In the genomic region with DNA sequence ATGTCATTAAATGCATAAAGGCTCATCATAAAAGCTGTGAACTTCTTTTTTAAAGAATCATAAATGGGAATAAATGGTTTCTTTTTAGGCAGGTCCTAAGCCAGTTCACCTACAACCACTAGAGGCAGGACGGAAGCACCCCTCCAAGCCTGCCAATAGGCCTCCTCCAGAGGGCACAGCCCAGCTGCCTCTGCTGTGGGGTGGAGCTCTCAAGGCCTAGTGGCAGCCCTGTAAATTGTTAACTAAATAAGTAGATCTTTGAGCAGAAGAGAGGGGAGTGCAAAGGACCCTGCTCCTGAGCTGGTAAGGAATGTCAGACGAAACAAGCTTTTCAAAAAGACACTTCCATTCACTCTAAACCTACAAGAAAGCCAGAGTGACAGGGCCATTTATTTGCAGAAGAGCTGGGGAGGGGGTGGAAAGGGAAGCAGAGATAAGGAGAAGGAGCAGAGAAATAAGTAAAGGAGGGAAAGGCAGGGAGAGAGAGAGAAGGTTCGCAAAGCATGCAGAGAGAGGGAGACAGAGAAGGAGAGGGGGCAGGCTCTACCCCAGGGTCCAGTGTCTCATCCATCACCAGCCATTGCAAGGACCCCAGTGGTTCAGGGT, we compare ENCODE assay signal across 1 cellular context.
TF ChIP-seq lines count a peak whose summit lies in the region.

No MANE protein-coding gene starts in this region.

TF ChIP-seq in HCT116, 20 proteins besides CTCF, POLR2A, EP300 and RAD21 (continued from another document):
- no peak for TF ChIP-seq ZBTB33 (IDR thresholded peaks at IDR 0.05; ENCODE audit: extremely low read depth, insufficient replicate concordance, low read length)
- no peak for TF ChIP-seq POLR2AphosphoS5 (IDR thresholded peaks at IDR 0.05; ENCODE audit: low read depth, low read length)
- TF ChIP-seq, protein P1, sequence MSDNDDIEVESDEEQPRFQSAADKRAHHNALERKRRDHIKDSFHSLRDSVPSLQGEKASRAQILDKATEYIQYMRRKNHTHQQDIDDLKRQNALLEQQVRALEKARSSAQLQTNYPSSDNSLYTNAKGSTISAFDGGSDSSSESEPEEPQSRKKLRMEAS (IDR thresholded peaks at IDR 0.05): no peak
- TF ChIP-seq YY1 (IDR thresholded peaks at IDR 0.05; ENCODE audit: extremely low read depth, insufficient replicate concordance, low read depth, low read length): no peak
- TF ChIP-seq EGR1 (IDR thresholded peaks at IDR 0.05; ENCODE audit: low read depth): no peak
- TF ChIP-seq SIN3A (IDR thresholded peaks at IDR 0.05; ENCODE audit: low read depth): no peak
- TF ChIP-seq ZFX (IDR thresholded peaks at IDR 0.05): no peak
- no peak for TF ChIP-seq FOSL1 (IDR thresholded peaks at IDR 0.05; ENCODE audit: low read depth)
- no peak for TF ChIP-seq EZH2 (IDR thresholded peaks at IDR 0.05)
- TF ChIP-seq JUND (IDR thresholded peaks at IDR 0.05): no peak
- no peak for TF ChIP-seq SP1 (IDR thresholded peaks at IDR 0.05; ENCODE audit: low read depth)
- TF ChIP-seq REST (IDR thresholded peaks at IDR 0.05; ENCODE audit: low read depth): no peak
- TF ChIP-seq ATF3 (IDR thresholded peaks at IDR 0.05): no peak
- no peak for TF ChIP-seq ZNF274 (IDR thresholded peaks at IDR 0.05; ENCODE audit: low read depth, low read length)
